ENCODE assay signal across 1 cellular context in genomic region chr6:112247275-112247674, GRCh38.
TF ChIP-seq lines count a peak whose summit lies in the region.

No MANE protein-coding gene starts in this region.

TF ChIP-seq in endothelial cell of umbilical vein, 7 proteins besides CTCF, POLR2A, EP300 and RAD21:
- TF ChIP-seq MYC (IDR thresholded peaks at IDR 0.05; ENCODE audit: low read depth, low read length) (no peak), JUN (IDR thresholded peaks at IDR 0.05; ENCODE audit: borderline replicate concordance, insufficient read depth, insufficient read length, low read depth) (no peak), POLR2AphosphoS5 (IDR thresholded peaks at IDR 0.05; ENCODE audit: insufficient read depth, low read depth, low read length) (no peak), EZH2 (IDR thresholded peaks at IDR 0.05; ENCODE audit: borderline replicate concordance, low read depth, low read length, severe bottlenecking) (no peak), GATA2 (IDR thresholded peaks at IDR 0.05; ENCODE audit: insufficient read depth, insufficient read length, low read depth, low read length) (no peak)
- TF ChIP-seq, protein P1, sequence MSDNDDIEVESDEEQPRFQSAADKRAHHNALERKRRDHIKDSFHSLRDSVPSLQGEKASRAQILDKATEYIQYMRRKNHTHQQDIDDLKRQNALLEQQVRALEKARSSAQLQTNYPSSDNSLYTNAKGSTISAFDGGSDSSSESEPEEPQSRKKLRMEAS (IDR thresholded peaks at IDR 0.05; ENCODE audit: insufficient read depth, insufficient read length), result no peak
TF ChIP-seq in endothelial cell of umbilical vein: peak in this region for 0.
